In genomic region chr5:181114844-181115778, GRCh38 we compare ENCODE assay signal across 14 cellular contexts. TPM values are rescaled to one million over a fixed set of nuclear protein-coding genes. Genes with fewer than 3 reads are reported as not detected.
DNase-seq lines count a peak whose midpoint lies in the region; ATAC-seq and TF ChIP-seq lines count a peak whose summit lies in the region.
"Had no signal": no experiment of that assay in that cellular context is flagged by ENCODE, and none has a peak within 500 bp of the region (broad histone marks: within the 10 kb centered on the region; RNA-seq: fewer than 3 reads in every experiment).

No MANE protein-coding gene starts in this region.

- H3K9me3 Mint-ChIP-seq in activated CD4-positive, alpha-beta T cell treated with anti-CD3 and anti-CD28 coated beads, Interleukin-2, amount 10 ng/mL, durations not matched to agents 24 days and 14 days = no peaks in the 10 kb centered on the region
- H3K9me3 Mint-ChIP-seq in activated CD4-positive, alpha-beta T cell treated with anti-CD3 and anti-CD28 coated beads for 36 hours (ENCODE audit: low read depth) = no peaks in the 10 kb centered on the region
- H3K9me3 Mint-ChIP-seq in activated naive CD8-positive, alpha-beta T cell treated with anti-CD3 and anti-CD28 coated beads, Interleukin-2, amount 10 ng/mL, durations not matched to agents 7 days and 5 days = peaks cover 2% of the 10 kb centered on the region
- H3K9me3 Mint-ChIP-seq: activated T-helper 2 cell treated with anti-CD3 and anti-CD28 coated beads, Interferon-gamma antibody, Interleukin-2, Interleukin-4, amounts not matched to agents 10 μg/mL and 5 μg/mL and 100 μg/mL, durations not matched to agents 14 hours and 24 hours and 36 hours had no signal

- intact Hi-C loops in activated CD4-positive, alpha-beta T cell treated with anti-CD3 and anti-CD28 coated beads, Interleukin-2, amount 10 ng/mL, durations not matched to agents 24 days and 14 days (cut with micrococcal nuclease) = no loop called here
- intact Hi-C loops in activated CD4-positive, alpha-beta T cell treated with anti-CD3 and anti-CD28 coated beads for 36 hours (cut with DNase I, micrococcal nuclease) = loop anchor here in 1 of 2 experiments (5.0 kb wide), 1 partner anchor 53 kb away; no protein-coding TSS in a partner anchor

- ATAC-seq in activated CD4-positive, alpha-beta T cell treated with anti-CD3 and anti-CD28 coated beads for 36 hours = no peak
- ATAC-seq in activated naive CD8-positive, alpha-beta T cell treated with anti-CD3 and anti-CD28 coated beads, Interleukin-2, amount 10 ng/mL, durations not matched to agents 7 days and 5 days (ENCODE audit: low read depth) = no peak
- no peak for ATAC-seq in GM18867 (IDR thresholded peaks at IDR 0.05; ENCODE audit: unreplicated experiment)
- ATAC-seq: stimulated activated memory B cell treated with anti-CD40 and anti-IgM and Interleukin-4, amounts not matched to agents 10 μg/mL and 1 μg/mL and 100 μg/mL, for 72 hours had no signal

- H3K4me1 Mint-ChIP-seq in activated CD4-positive, alpha-beta T cell treated with anti-CD3 and anti-CD28 coated beads, Interleukin-2, amount 10 ng/mL, durations not matched to agents 24 days and 14 days = no peaks in the 10 kb centered on the region
- H3K4me1 Mint-ChIP-seq in activated CD4-positive, alpha-beta T cell treated with anti-CD3 and anti-CD28 coated beads for 36 hours = peaks cover 5% of the 10 kb centered on the region
- peaks cover 5% of the 10 kb centered on the region for H3K4me1 Mint-ChIP-seq in activated naive CD8-positive, alpha-beta T cell treated with anti-CD3 and anti-CD28 coated beads, Interleukin-2, amount 10 ng/mL, durations not matched to agents 7 days and 5 days

- no peak for TF ChIP-seq CTCF in suprapubic skin (IDR thresholded peaks at IDR 0.05)
- TF ChIP-seq CTCF in WERI-Rb-1 (IDR thresholded peaks at IDR 0.05; ENCODE audit: low read depth, low read length) = no peak

- H3K4me3 ChIP-seq in iPS-15b (ENCODE audit: low read depth, low read length) (peak overlapping the region; percentile 40), suprapubic skin (peak overlapping the region; percentile 1), WERI-Rb-1 (ENCODE audit: low read depth, low read length) (no peak overlapping the region)
- H3K4me3 ChIP-seq: prostate gland had no signal

- no peak overlapping the region for H3K9ac ChIP-seq in iPS-15b (ENCODE audit: low read depth, low read length)

- no peaks in the 10 kb centered on the region for H3K36me3 Mint-ChIP-seq in activated CD4-positive, alpha-beta T cell treated with anti-CD3 and anti-CD28 coated beads, Interleukin-2, amount 10 ng/mL, durations not matched to agents 24 days and 14 days (ENCODE audit: low read depth)
- no peaks in the 10 kb centered on the region for H3K36me3 Mint-ChIP-seq in activated CD4-positive, alpha-beta T cell treated with anti-CD3 and anti-CD28 coated beads for 36 hours (ENCODE audit: low read depth)
- H3K36me3 Mint-ChIP-seq in activated naive CD8-positive, alpha-beta T cell treated with anti-CD3 and anti-CD28 coated beads, Interleukin-2, amount 10 ng/mL, durations not matched to agents 7 days and 5 days = no peaks in the 10 kb centered on the region
- H3K36me3 Mint-ChIP-seq: stimulated activated memory B cell treated with anti-CD40 and anti-IgM and Interleukin-4, amounts not matched to agents 10 μg/mL and 1 μg/mL and 100 μg/mL, for 72 hours; T-cell had no signal

- H3K36me3 ChIP-seq in iPS-15b (ENCODE audit: control insufficient read depth, insufficient read depth, low read length) = no peaks in the 10 kb centered on the region
- H3K36me3 ChIP-seq in suprapubic skin = no peaks in the 10 kb centered on the region
- no peaks in the 10 kb centered on the region for H3K36me3 ChIP-seq in WERI-Rb-1
- H3K36me3 ChIP-seq: prostate gland had no signal

- TF ChIP-seq POLR2A in suprapubic skin (IDR thresholded peaks at IDR 0.05) = no peak

- CTCF ChIA-PET in activated CD4-positive, alpha-beta T cell treated with anti-CD3 and anti-CD28 coated beads for 36 hours (lab: Charles Lee) = interaction anchor here (0.6 kb wide), 1 partner anchor 69 kb away, joined by 3 read pairs; no protein-coding TSS in a partner anchor

- H3K27me3 ChIP-seq in iPS-15b (ENCODE audit: control insufficient read depth, insufficient read depth, low read length) (peaks cover 49% of the 10 kb centered on the region), suprapubic skin (peaks cover 98% of the 10 kb centered on the region), WERI-Rb-1 (ENCODE audit: insufficient read depth, low read depth, severe bottlenecking) (peaks cover 23% of the 10 kb centered on the region)

- WGBS in suprapubic skin = 2% methylated on average over 45 of the region's 47 CpGs

- H3K27ac Mint-ChIP-seq in activated CD4-positive, alpha-beta T cell treated with anti-CD3 and anti-CD28 coated beads, Interleukin-2, amount 10 ng/mL, durations not matched to agents 24 days and 14 days = no peak overlapping the region
- no peak overlapping the region for H3K27ac Mint-ChIP-seq in activated CD4-positive, alpha-beta T cell treated with anti-CD3 and anti-CD28 coated beads for 36 hours
- H3K27ac Mint-ChIP-seq in activated naive CD8-positive, alpha-beta T cell treated with anti-CD3 and anti-CD28 coated beads, Interleukin-2, amount 10 ng/mL, durations not matched to agents 7 days and 5 days = no peak overlapping the region
- H3K27ac Mint-ChIP-seq: activated T-helper 2 cell treated with anti-CD3 and anti-CD28 coated beads, Interferon-gamma antibody, Interleukin-2, Interleukin-4, amounts not matched to agents 10 μg/mL and 5 μg/mL and 100 μg/mL, durations not matched to agents 14 hours and 24 hours and 36 hours; stimulated activated memory B cell treated with anti-CD40 and anti-IgM and Interleukin-4, amounts not matched to agents 10 μg/mL and 1 μg/mL and 100 μg/mL, for 72 hours; T-cell had no signal

- peaks cover 39% of the 10 kb centered on the region for H3K27me3 Mint-ChIP-seq in activated CD4-positive, alpha-beta T cell treated with anti-CD3 and anti-CD28 coated beads, Interleukin-2, amount 10 ng/mL, durations not matched to agents 24 days and 14 days
- peaks cover 67% of the 10 kb centered on the region for H3K27me3 Mint-ChIP-seq in activated CD4-positive, alpha-beta T cell treated with anti-CD3 and anti-CD28 coated beads for 36 hours
- H3K27me3 Mint-ChIP-seq in activated naive CD8-positive, alpha-beta T cell treated with anti-CD3 and anti-CD28 coated beads, Interleukin-2, amount 10 ng/mL, durations not matched to agents 7 days and 5 days = peaks cover 58% of the 10 kb centered on the region

- H3K4me3 Mint-ChIP-seq in activated CD4-positive, alpha-beta T cell treated with anti-CD3 and anti-CD28 coated beads, Interleukin-2, amount 10 ng/mL, durations not matched to agents 24 days and 14 days = no peak overlapping the region
- H3K4me3 Mint-ChIP-seq in activated CD4-positive, alpha-beta T cell treated with anti-CD3 and anti-CD28 coated beads for 36 hours = no peak overlapping the region
- peak overlapping the region; percentile 20 for H3K4me3 Mint-ChIP-seq in activated naive CD8-positive, alpha-beta T cell treated with anti-CD3 and anti-CD28 coated beads, Interleukin-2, amount 10 ng/mL, durations not matched to agents 7 days and 5 days
- H3K4me3 Mint-ChIP-seq: stimulated activated memory B cell treated with anti-CD40 and anti-IgM and Interleukin-4, amounts not matched to agents 10 μg/mL and 1 μg/mL and 100 μg/mL, for 72 hours had no signal

- no peak for TF ChIP-seq EP300 in suprapubic skin (IDR thresholded peaks at IDR 0.05)

- H3K9me3 ChIP-seq in iPS-15b (ENCODE audit: control insufficient read depth, insufficient read depth, low read length) = no peaks in the 10 kb centered on the region
- no peaks in the 10 kb centered on the region for H3K9me3 ChIP-seq in suprapubic skin
- peaks cover 4% of the 10 kb centered on the region for H3K9me3 ChIP-seq in WERI-Rb-1 (ENCODE audit: severe bottlenecking)
- H3K9me3 ChIP-seq: prostate gland had no signal

- POLR2A ChIA-PET in activated CD4-positive, alpha-beta T cell treated with anti-CD3 and anti-CD28 coated beads for 36 hours (lab: Charles Lee) = no interaction called here
- POLR2A ChIA-PET in activated naive CD8-positive, alpha-beta T cell treated with anti-CD3 and anti-CD28 coated beads, Interleukin-2, amount 10 ng/mL, durations not matched to agents 7 days and 5 days (lab: Charles Lee) = no interaction called here

- no peaks in the 10 kb centered on the region for H3K4me1 ChIP-seq in iPS-15b (ENCODE audit: control insufficient read depth, insufficient read depth, low read length)
- H3K4me1 ChIP-seq in suprapubic skin = peaks cover 11% of the 10 kb centered on the region
- H3K4me1 ChIP-seq: prostate gland had no signal

- DNase-seq in activated CD4-positive, alpha-beta T cell treated with anti-CD3 and anti-CD28 coated beads, Interleukin-2, amount 10 ng/mL, durations not matched to agents 24 days and 14 days = peak; percentile 60
- no peak for DNase-seq in activated CD4-positive, alpha-beta T cell treated with anti-CD3 and anti-CD28 coated beads for 36 hours
- no peak for DNase-seq in activated naive CD8-positive, alpha-beta T cell treated with anti-CD3 and anti-CD28 coated beads, Interleukin-2, amount 10 ng/mL, durations not matched to agents 7 days and 5 days
- peak in 1 of 2 donors; percentile 64 for DNase-seq in suprapubic skin (ENCODE audit: low spot score in 2 of 2)
- DNase-seq in WERI-Rb-1 = no peak
- DNase-seq in cerebellar cortex (ENCODE audit: low spot score) = no peak
- DNase-seq: foreskin melanocyte, NCI-H187 treated with DMSO at 0.1 percent for 48 hours, T-cell had no signal

- H3K27ac ChIP-seq in suprapubic skin (no peak overlapping the region), WERI-Rb-1 (no peak overlapping the region)
- H3K27ac ChIP-seq: prostate gland had no signal

RNA-seq across cellular contexts. Expression of gene OR2V1, which starts 15.9 kb away (rescaled TPM):
- total RNA-seq in activated CD4-positive, alpha-beta T cell treated with anti-CD3 and anti-CD28 coated beads, Interleukin-2, amount 10 ng/mL, durations not matched to agents 24 days and 14 days = not detected in 2 replicates
- not detected for total RNA-seq in activated CD4-positive, alpha-beta T cell treated with anti-CD3 and anti-CD28 coated beads for 36 hours
- total RNA-seq in activated naive CD8-positive, alpha-beta T cell treated with anti-CD3 and anti-CD28 coated beads, Interleukin-2, amount 10 ng/mL, durations not matched to agents 7 days and 5 days = not detected
- total RNA-seq in suprapubic skin = not detected
- total RNA-seq: activated T-helper 2 cell treated with anti-CD3 and anti-CD28 coated beads, Interferon-gamma antibody, Interleukin-2, Interleukin-4, amounts not matched to agents 10 μg/mL and 5 μg/mL and 100 μg/mL, durations not matched to agents 14 hours and 24 hours and 36 hours; prostate gland; T-cell had no signal

RNA-seq across cellular contexts. Expression of gene OR2V2, which starts 32.3 kb away (rescaled TPM):
- total RNA-seq in activated CD4-positive, alpha-beta T cell treated with anti-CD3 and anti-CD28 coated beads, Interleukin-2, amount 10 ng/mL, durations not matched to agents 24 days and 14 days = not detected in 2 replicates
- not detected for total RNA-seq in activated CD4-positive, alpha-beta T cell treated with anti-CD3 and anti-CD28 coated beads for 36 hours
- not detected for total RNA-seq in activated naive CD8-positive, alpha-beta T cell treated with anti-CD3 and anti-CD28 coated beads, Interleukin-2, amount 10 ng/mL, durations not matched to agents 7 days and 5 days
- not detected for total RNA-seq in suprapubic skin
- total RNA-seq: activated T-helper 2 cell treated with anti-CD3 and anti-CD28 coated beads, Interferon-gamma antibody, Interleukin-2, Interleukin-4, amounts not matched to agents 10 μg/mL and 5 μg/mL and 100 μg/mL, durations not matched to agents 14 hours and 24 hours and 36 hours; prostate gland; T-cell had no signal
